In the genomic region with DNA sequence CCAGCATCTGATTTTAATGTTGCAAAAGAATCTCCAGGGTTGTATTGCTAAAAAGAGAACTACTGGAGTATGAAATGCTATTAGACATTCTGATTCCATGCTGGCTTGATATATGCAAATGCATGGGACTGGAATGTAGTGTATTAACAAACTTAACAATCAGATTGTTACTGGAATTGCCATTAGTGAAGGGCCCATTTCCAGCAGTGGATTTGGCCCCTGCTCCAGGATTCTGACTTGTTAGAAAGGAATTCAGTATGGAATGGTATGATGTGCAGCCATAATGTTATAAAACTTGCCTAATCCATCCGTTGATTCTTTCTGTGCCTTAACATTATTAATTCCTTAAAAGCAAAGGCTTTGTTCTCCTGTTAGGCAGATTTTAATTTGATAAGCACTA, we compare ENCODE assay signal across 17 cellular contexts. TPM values are rescaled to one million over a fixed set of nuclear protein-coding genes. Genes with fewer than 3 reads are reported as not detected.
DNase-seq lines count a peak whose midpoint lies in the region; ATAC-seq and TF ChIP-seq lines count a peak whose summit lies in the region.
"Had no signal": no experiment of that assay in that cellular context is flagged by ENCODE, and none has a peak within 500 bp of the region (broad histone marks: within the 10 kb centered on the region; RNA-seq: fewer than 3 reads in every experiment).

No MANE protein-coding gene starts in this region.

- peaks cover 9 to 11% of the 10 kb centered on the region in 2 donors for H3K36me3 Mint-ChIP-seq in CD4-positive, alpha-beta memory T cell

- WGBS in sigmoid colon, 2 donors = 35 to 72% methylated on average over 1 of the region's 1 CpG

- H3K9ac ChIP-seq in SK-N-MC (ENCODE audit: insufficient read length) = no peak overlapping the region
- H3K9ac ChIP-seq: KMS-11 had no signal

- H3K4me3 ChIP-seq in SK-N-MC = no peak overlapping the region
- H3K4me3 ChIP-seq in sigmoid colon = no peak overlapping the region
- H3K4me3 ChIP-seq in CD4-positive, alpha-beta memory T cell (ENCODE audit: low read length in 2 of 2) = no peak overlapping the region
- H3K4me3 ChIP-seq: psoas muscle, thyroid gland had no signal

- H3K4me3 Mint-ChIP-seq in CD4-positive, alpha-beta memory T cell = no peak overlapping the region
- H3K4me3 Mint-ChIP-seq: activated T-cell treated with anti-CD3 and anti-CD28 coated beads, Interleukin-2, amount 50 U/mL, for 24 hours; CD4-positive, alpha-beta T cell had no signal

- DNase-seq in EH (ENCODE audit: low read depth) = peak; percentile 97
- peak; percentile 37 for DNase-seq in SK-N-MC (ENCODE audit: low read depth, low spot score)
- peak; percentile 96 for DNase-seq in fibroblast of peridontal ligament (ENCODE audit: extremely low read depth)
- no peak for DNase-seq in sigmoid colon
- DNase-seq in CD4-positive, alpha-beta memory T cell = no peak
- no peak for DNase-seq in NCI-H1092 (lab: John Stamatoyannopoulos, UW)
- DNase-seq in cerebellar nuclear complex (lab: John Stamatoyannopoulos, UW) = no peak
- DNase-seq: activated CD4-positive, alpha-beta T cell treated with anti-CD3 and anti-CD28 coated beads for 48 hours; activated T-cell treated with anti-CD3 and anti-CD28 coated beads, Interleukin-2, amount 50 U/mL, for 24 hours; CD4-positive, alpha-beta T cell; dermis blood vessel endothelial cell; NCI-H2029; psoas muscle; RPMI8226; thyroid gland had no signal

- no peak for ATAC-seq in HG03439 (IDR thresholded peaks at IDR 0.05; ENCODE audit: unreplicated experiment)
- ATAC-seq: psoas muscle had no signal

- CTCF ChIA-PET in CD4-positive, alpha-beta memory T cell (lab: Charles Lee; ENCODE audit: partially characterized antibody) = no interaction called here

- no peaks in the 10 kb centered on the region for H3K27me3 ChIP-seq in sigmoid colon
- H3K27me3 ChIP-seq in CD4-positive, alpha-beta memory T cell (ENCODE audit: insufficient read depth, low read length) = no peaks in the 10 kb centered on the region
- H3K27me3 ChIP-seq: thyroid gland had no signal

- no peak for TF ChIP-seq POLR2A in sigmoid colon (IDR thresholded peaks at IDR 0.05)

- H3K27me3 Mint-ChIP-seq in CD4-positive, alpha-beta memory T cell = no peaks in the 10 kb centered on the region
- H3K27me3 Mint-ChIP-seq: activated T-cell treated with anti-CD3 and anti-CD28 coated beads, Interleukin-2, amount 50 U/mL, for 24 hours; CD4-positive, alpha-beta T cell had no signal

- H3K36me3 ChIP-seq in SK-N-MC (ENCODE audit: insufficient read depth, low read length) = no peaks in the 10 kb centered on the region
- H3K36me3 ChIP-seq in sigmoid colon = peaks cover 14 to 58% (median 22%) of the 10 kb centered on the region in 4 donors
- H3K36me3 ChIP-seq in CD4-positive, alpha-beta memory T cell (ENCODE audit: insufficient read depth, low read length) = peaks cover 4% of the 10 kb centered on the region

- peaks cover 0 to 91% (median 78%) of the 10 kb centered on the region in 4 donors for H3K4me1 ChIP-seq in sigmoid colon
- no peaks in the 10 kb centered on the region for H3K4me1 ChIP-seq in CD4-positive, alpha-beta memory T cell (ENCODE audit: insufficient read depth, low read length)
- H3K4me1 ChIP-seq: psoas muscle had no signal

- H3K4me1 Mint-ChIP-seq in CD4-positive, alpha-beta memory T cell = peaks cover 0 to 3% (median 0%) of the 10 kb centered on the region in 4 donors

- TF ChIP-seq EP300 in sigmoid colon (IDR thresholded peaks at IDR 0.05) = no peak

- peaks cover 0 to 5% (median 0%) of the 10 kb centered on the region in 8 donors for H3K9me3 Mint-ChIP-seq in CD4-positive, alpha-beta memory T cell
- H3K9me3 Mint-ChIP-seq: activated T-cell treated with anti-CD3 and anti-CD28 coated beads, Interleukin-2, amount 50 U/mL, for 24 hours; CD4-positive, alpha-beta T cell had no signal

- no peak overlapping the region for H3K27ac Mint-ChIP-seq in CD4-positive, alpha-beta memory T cell
- H3K27ac Mint-ChIP-seq: activated T-cell treated with anti-CD3 and anti-CD28 coated beads, Interleukin-2, amount 50 U/mL, for 24 hours; CD4-positive, alpha-beta T cell had no signal

- intact Hi-C loops in sigmoid colon (cut with DNase I) = no loop called here
- intact Hi-C loops in CD4-positive, alpha-beta memory T cell (cut with micrococcal nuclease) = no loop called here

- H3K27ac ChIP-seq in SK-N-MC (peak overlapping the region; percentile 94; the same call in 1 of the 2 replicates), sigmoid colon (peak overlapping the region in 3 of 4 donors; percentile 35 to 97 (median 94))
- H3K27ac ChIP-seq in CD4-positive, alpha-beta memory T cell (ENCODE audit: low read depth, low read length) = no peak overlapping the region
- H3K27ac ChIP-seq: KMS-11, psoas muscle, thyroid gland had no signal

- POLR2A ChIA-PET in CD4-positive, alpha-beta memory T cell (lab: Charles Lee; ENCODE audit: partially characterized antibody) = no interaction called here

- H3K9me3 ChIP-seq in SK-N-MC (ENCODE audit: low read depth, low read length) (no peaks in the 10 kb centered on the region), sigmoid colon (no peaks in the 10 kb centered on the region)
- no peaks in the 10 kb centered on the region for H3K9me3 ChIP-seq in CD4-positive, alpha-beta memory T cell (ENCODE audit: control insufficient read depth in 1 of 2, low read length in 2 of 2)
- H3K9me3 ChIP-seq: psoas muscle, thyroid gland had no signal

- TF ChIP-seq CTCF in sigmoid colon (IDR thresholded peaks at IDR 0.05) = no peak

RNA-seq across cellular contexts. Expression of a gene that starts 7.9 kb away (rescaled TPM):
- total RNA-seq in sigmoid colon = 100 to 1,000 TPM; 116 to 205 (median 170) TPM
- polyA plus RNA-seq in sigmoid colon = 100 to 1,000 TPM in 1 of 3 donors, 10 to 100 TPM in 2; 26.4 to 143 (median 58.3) TPM
- total RNA-seq in CD4-positive, alpha-beta memory T cell = under 1 TPM; 0.76 to 0.83 TPM
- 1 to 10 TPM in 1 of 2 donors, under 1 TPM in 1; 0.83 to 1.5 TPM for polyA plus RNA-seq in CD4-positive, alpha-beta memory T cell

Comparison
In these comparisons a context has a peak if more than half of its experiments do, and no peak if none do; other contexts are left out.
1. DNase-seq: peak in EH (single experiment), SK-N-MC (single experiment) and fibroblast of peridontal ligament (single experiment); none in sigmoid colon (single experiment), CD4-positive, alpha-beta memory T cell (0 of 5), NCI-H1092 (single experiment) and cerebellar nuclear complex (0 of 2).
2. RNA of a gene that starts 7.9 kb away (total RNA-seq): 116 to 205 TPM in sigmoid colon; 0.76 to 0.83 TPM in CD4-positive, alpha-beta memory T cell; every median in the first group is over 10 times any median in the second.